1 cellular context compared by ENCODE assay signal in the genomic region with DNA sequence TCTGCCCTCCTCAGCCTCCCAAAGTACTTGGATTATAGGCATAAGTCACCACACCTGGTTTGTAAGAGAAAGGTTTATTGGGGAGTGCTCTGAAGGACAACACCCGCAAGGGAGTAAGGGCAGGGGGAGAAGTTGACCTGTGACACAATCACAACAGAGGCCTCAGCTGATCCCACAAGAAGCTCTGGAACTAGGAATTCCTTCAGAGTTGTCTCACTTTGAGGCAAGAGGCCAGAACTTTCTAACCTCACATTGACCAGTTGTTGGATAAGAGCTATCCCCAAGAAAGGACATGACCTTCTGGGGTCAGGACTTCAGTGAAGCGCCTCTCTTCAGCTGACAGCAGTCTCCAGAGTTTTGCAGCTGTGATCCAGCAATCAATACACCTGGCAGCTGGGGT.
TF ChIP-seq lines count a peak whose summit lies in the region.

No MANE protein-coding gene starts in this region.

TF ChIP-seq in IMR-90, 13 proteins besides CTCF, POLR2A, EP300 and RAD21 (continued from another document):
- no peak for TF ChIP-seq USF2 (IDR thresholded peaks at IDR 0.05; ENCODE audit: low read depth, low read length)
- no peak for TF ChIP-seq RFX5 (IDR thresholded peaks at IDR 0.05; ENCODE audit: low read depth, low read length)
- no peak for TF ChIP-seq MAZ (IDR thresholded peaks at IDR 0.05; ENCODE audit: borderline replicate concordance, low read depth, low read length)
